In the genomic region with DNA sequence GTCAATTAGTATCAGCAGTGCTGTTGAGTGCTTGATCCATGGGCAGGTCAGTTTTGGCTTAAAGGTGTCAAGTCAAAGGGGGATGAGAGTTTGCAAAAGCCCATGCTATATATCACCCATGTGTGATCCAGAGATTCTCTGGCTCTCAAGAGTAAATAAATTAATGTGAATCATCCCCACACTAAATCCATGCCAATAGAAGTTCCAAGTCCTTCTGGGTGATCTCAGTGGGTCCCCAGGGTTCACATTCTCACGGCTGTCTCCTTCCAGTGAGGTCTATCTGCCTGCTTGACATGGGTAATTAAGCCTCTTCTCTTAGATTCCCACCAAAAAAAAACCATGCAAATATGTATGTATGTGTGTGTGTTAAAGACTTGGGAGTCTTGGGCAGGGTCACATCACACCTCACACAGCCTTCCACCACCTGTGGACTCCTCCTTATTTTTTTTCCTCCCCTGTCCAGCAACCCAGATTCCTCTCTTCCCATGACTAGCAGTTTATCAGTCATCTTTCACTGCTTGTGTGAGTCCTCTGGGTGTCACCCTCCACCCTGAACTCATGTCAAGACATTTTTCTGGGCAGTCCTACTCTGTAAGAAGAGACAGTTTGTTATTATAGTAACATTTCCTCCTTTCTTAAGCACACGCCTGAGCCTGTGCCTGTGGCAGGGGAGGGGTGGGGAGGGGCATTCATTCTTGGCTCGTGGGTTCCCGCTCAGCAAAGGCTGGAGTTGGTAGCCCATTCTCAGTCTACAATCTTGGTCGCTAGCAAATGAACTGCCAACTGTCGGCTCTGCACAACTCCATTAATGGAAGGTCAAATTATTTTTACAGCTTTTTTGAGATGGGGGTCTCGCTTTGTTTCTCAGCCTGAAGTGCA, we compare ENCODE assay signal across 18 cellular contexts. TPM values are rescaled to one million over a fixed set of nuclear protein-coding genes. Genes with fewer than 3 reads are reported as not detected.
DNase-seq lines count a peak whose midpoint lies in the region; TF ChIP-seq lines count a peak whose summit lies in the region.
"Had no signal": no experiment of that assay in that cellular context is flagged by ENCODE, and none has a peak within 500 bp of the region (broad histone marks: within the 10 kb centered on the region; RNA-seq: fewer than 3 reads in every experiment).

No MANE protein-coding gene starts in this region.

- H3K27ac ChIP-seq in OCI-LY7 (ENCODE audit: low read depth, low read length, poor library complexity, severe bottlenecking) (no peak overlapping the region), esophagus squamous epithelium (peak overlapping the region; percentile 79 to 99 (median 98)), skin epidermis (peak overlapping the region in 17 of 21 experiments; percentile 1 to 92 (median 42)), smooth muscle cell (ENCODE audit: low read depth) (no peak overlapping the region)
- H3K27ac ChIP-seq in effector memory CD4-positive, alpha-beta T cell (ENCODE audit: insufficient read depth, low read length, poor library complexity, severe bottlenecking) = no peak overlapping the region
- H3K27ac ChIP-seq: adrenal gland had no signal

- TF ChIP-seq POLR2A in esophagus squamous epithelium (IDR thresholded peaks at IDR 0.05) = peak in 1 of 4 donors; percentile 27

- H3F3A ChIP-seq in smooth muscle cell (ENCODE audit: low read depth) = peaks cover 26% of the 10 kb centered on the region

- intact Hi-C loops in OCI-LY7 (cut with micrococcal nuclease; ENCODE audit: unreplicated experiment) = loop anchor here (5.0 kb wide), 2 partner anchors 296 to 406 kb away; no protein-coding TSS in a partner anchor
- intact Hi-C loops in esophagus squamous epithelium (cut with DNase I) = loop anchor here (5.0 to 10.0 kb wide), 2 partner anchors 131 to 404 kb away; no protein-coding TSS in a partner anchor

- 0 out of 2 replicates have a peak, but pooled peaks have one; percentile 13 for TF ChIP-seq CTCF in OCI-LY7 (conservative IDR thresholded peaks at IDR 0.05; ENCODE audit: low read length)
- peak in 1 of 6 experiments; percentile 17 for TF ChIP-seq CTCF in esophagus squamous epithelium (IDR thresholded peaks at IDR 0.05)
- no peak for TF ChIP-seq CTCF in smooth muscle cell (IDR thresholded peaks at IDR 0.05; ENCODE audit: borderline replicate concordance, insufficient read depth, poor library complexity, severe bottlenecking)

- H3K27ac Mint-ChIP-seq in T-helper 2 cell treated with Interferon-gamma antibody and Interleukin-4, amounts not matched to agents 5 μg/mL and 100 μg/mL, for 36 hours = peak overlapping the region; percentile 60

- no peaks in the 10 kb centered on the region for H3K9me3 ChIP-seq in OCI-LY7 (ENCODE audit: low read length)
- no peaks in the 10 kb centered on the region for H3K9me3 ChIP-seq in esophagus squamous epithelium
- no peaks in the 10 kb centered on the region for H3K9me3 ChIP-seq in smooth muscle cell (replicated peaks; ENCODE audit: low read depth)
- no peaks in the 10 kb centered on the region for H3K9me3 ChIP-seq in effector memory CD4-positive, alpha-beta T cell (ENCODE audit: control insufficient read depth, low read length)
- H3K9me3 ChIP-seq: adrenal gland, gastroesophageal sphincter, upper lobe of left lung had no signal

- H3K27me3 Mint-ChIP-seq in T-helper 2 cell treated with Interferon-gamma antibody and Interleukin-4, amounts not matched to agents 5 μg/mL and 100 μg/mL, for 36 hours (ENCODE audit: low read depth) = peaks cover 30% of the 10 kb centered on the region

- H4K20me1 ChIP-seq in OCI-LY7 (ENCODE audit: insufficient read depth, low read length) (no peaks in the 10 kb centered on the region), smooth muscle cell (ENCODE audit: low read depth) (no peaks in the 10 kb centered on the region)

- 28 to 62% methylated on average over 4 to 7 of the region's 7 CpGs for WGBS in esophagus squamous epithelium, 2 donors
- 79% methylated on average over 7 of the region's 7 CpGs for WGBS in smooth muscle cell (ENCODE audit: low lambda C conversion rate)

- no peak for DNase-seq in T-helper 2 cell treated with Interferon-gamma antibody and Interleukin-4, amounts not matched to agents 5 μg/mL and 100 μg/mL, for 36 hours (ENCODE audit: low spot score)
- DNase-seq in T-helper 2 cell (no peak), OCI-LY7 (ENCODE audit: low spot score) (no peak), esophagus squamous epithelium (lab: John Stamatoyannopoulos, UW) (no peak), smooth muscle cell (lab: John Stamatoyannopoulos, UW; ENCODE audit: unreplicated experiment) (no peak)
- no peak for DNase-seq in NK-92 treated with Interleukin-12 subunit alpha and Interleukin-12 subunit beta, amount 100 ng/mL, for 24 hours (lab: John Stamatoyannopoulos, UW)
- DNase-seq in effector memory CD4-positive, alpha-beta T cell = no peak
- DNase-seq: activated CD8-positive, alpha-beta memory T cell treated with anti-CD3 and anti-CD28 coated beads, Interleukin-2, amount 50 U/mL, for 4 hours; adrenal gland; DND-41; left cardiac atrium; NCI-H2029; nephron progenitor cell; small intestine; T1000; upper lobe of left lung had no signal

- H3K9ac ChIP-seq in smooth muscle cell (ENCODE audit: low read depth) = no peak overlapping the region

- H3K9me2 ChIP-seq in OCI-LY7 (ENCODE audit: insufficient read depth, low read length) = no peaks in the 10 kb centered on the region

- H3K4me3 ChIP-seq in OCI-LY7 (ENCODE audit: low read depth, low read length, poor library complexity, severe bottlenecking) (no peak overlapping the region), esophagus squamous epithelium (no peak overlapping the region), skin epidermis (no peak overlapping the region), smooth muscle cell (no peak overlapping the region)
- no peak overlapping the region for H3K4me3 ChIP-seq in effector memory CD4-positive, alpha-beta T cell (ENCODE audit: insufficient read depth, low read depth, low read length, poor library complexity, severe bottlenecking)
- H3K4me3 ChIP-seq: adrenal gland, gastroesophageal sphincter, upper lobe of left lung had no signal

- H3K79me2 ChIP-seq in OCI-LY7 (ENCODE audit: insufficient read depth, low read depth, low read length) = no peaks in the 10 kb centered on the region
- H3K79me2 ChIP-seq in smooth muscle cell (ENCODE audit: low read depth) = no peaks in the 10 kb centered on the region

- H3K4me1 ChIP-seq in OCI-LY7 (ENCODE audit: insufficient read depth, low read length, poor library complexity, severe bottlenecking) (peaks cover 17% of the 10 kb centered on the region), esophagus squamous epithelium (peaks cover 32 to 67% (median 44%) of the 10 kb centered on the region in 3 donors), smooth muscle cell (ENCODE audit: low read depth) (peaks cover 14% of the 10 kb centered on the region)
- peaks cover 21% of the 10 kb centered on the region for H3K4me1 ChIP-seq in effector memory CD4-positive, alpha-beta T cell (ENCODE audit: control insufficient read depth, insufficient read depth, low read length, poor library complexity, severe bottlenecking)

- H3K4me2 ChIP-seq in OCI-LY7 (ENCODE audit: low read length) (no peak overlapping the region), smooth muscle cell (no peak overlapping the region)

- H3K4me3 Mint-ChIP-seq in T-helper 2 cell treated with Interferon-gamma antibody and Interleukin-4, amounts not matched to agents 5 μg/mL and 100 μg/mL, for 36 hours = no peak overlapping the region
- H3K4me3 Mint-ChIP-seq: nephron progenitor cell had no signal

- no TSS peak for BruUV-seq in OCI-LY7 (replicated peaks; lab: Mats Ljungman, UMichigan)

- H2AFZ ChIP-seq in OCI-LY7 (ENCODE audit: low read length) (no peak overlapping the region), smooth muscle cell (ENCODE audit: low read depth) (no peak overlapping the region)

- H3K36me3 ChIP-seq in OCI-LY7 (ENCODE audit: insufficient read depth, low read length) = no peaks in the 10 kb centered on the region
- H3K36me3 ChIP-seq in esophagus squamous epithelium = no peaks in the 10 kb centered on the region
- no peaks in the 10 kb centered on the region for H3K36me3 ChIP-seq in smooth muscle cell (ENCODE audit: low read depth)
- no peaks in the 10 kb centered on the region for H3K36me3 ChIP-seq in effector memory CD4-positive, alpha-beta T cell (ENCODE audit: control insufficient read depth, insufficient read depth, low read length)
- H3K36me3 ChIP-seq: adrenal gland, gastroesophageal sphincter, upper lobe of left lung had no signal

- peaks cover 35% of the 10 kb centered on the region for H3K4me1 Mint-ChIP-seq in T-helper 2 cell treated with Interferon-gamma antibody and Interleukin-4, amounts not matched to agents 5 μg/mL and 100 μg/mL, for 36 hours (ENCODE audit: low read depth)

- H3K36me3 Mint-ChIP-seq in T-helper 2 cell treated with Interferon-gamma antibody and Interleukin-4, amounts not matched to agents 5 μg/mL and 100 μg/mL, for 36 hours (ENCODE audit: low read depth) = no peaks in the 10 kb centered on the region

- CTCF ChIA-PET in OCI-LY7 (lab: Charles Lee; ENCODE audit: unreplicated experiment) = interaction anchor here (0.8 kb wide), 1 partner anchor 136 kb away, joined by 3 read pairs; no protein-coding TSS in a partner anchor

- H3K9me3 Mint-ChIP-seq in T-helper 2 cell treated with Interferon-gamma antibody and Interleukin-4, amounts not matched to agents 5 μg/mL and 100 μg/mL, for 36 hours = no peaks in the 10 kb centered on the region
- H3K9me3 Mint-ChIP-seq: nephron progenitor cell had no signal

- H3K27me3 ChIP-seq in esophagus squamous epithelium = peaks cover 0 to 21% (median 0%) of the 10 kb centered on the region in 4 donors
- peaks cover 20% of the 10 kb centered on the region for H3K27me3 ChIP-seq in smooth muscle cell (ENCODE audit: low read depth)
- no peaks in the 10 kb centered on the region for H3K27me3 ChIP-seq in effector memory CD4-positive, alpha-beta T cell (replicated peaks; ENCODE audit: control insufficient read depth, insufficient read depth, low read length, poor library complexity, severe bottlenecking)
- H3K27me3 ChIP-seq: upper lobe of left lung had no signal

- POLR2A ChIA-PET in OCI-LY7 (lab: Charles Lee) = interaction anchor here (6.2 kb wide), 1 partner anchor 15 kb away, joined by 38 read pairs; a partner anchor contains a TSS

RNA-seq across cellular contexts. Expression of a gene that starts 14.3 kb away (rescaled TPM):
- not detected in 2 replicates for total RNA-seq in OCI-LY7 (2014; rRNA removed; shearing (Covaris generic))
- 24.3 and 27.1 TPM in 2 replicates for total RNA-seq in OCI-LY7 (2022)
- total RNA-seq in esophagus squamous epithelium = 1,000 to 10,000 TPM in 3 of 4 donors, 100 to 1,000 TPM in 1; 900 to 2,319 (median 1,590) TPM
- 990 and 1,481 TPM in 2 replicates for total RNA-seq in smooth muscle cell
- 2,824 and 4,054 TPM in 2 replicates for polyA plus RNA-seq in smooth muscle cell

RNA-seq across cellular contexts. Expression of a gene that starts 37.7 kb away (rescaled TPM):
- total RNA-seq in OCI-LY7 (2014; rRNA removed; shearing (Covaris generic)) = not detected in 2 replicates
- total RNA-seq in OCI-LY7 (2022) (not detected in 2 replicates), esophagus squamous epithelium (not detected), smooth muscle cell (not detected in 2 replicates)
- polyA plus RNA-seq in smooth muscle cell = not detected in 2 replicates
- total RNA-seq: adrenal gland, gastroesophageal sphincter, left cardiac atrium, upper lobe of left lung had no signal
- polyA plus RNA-seq: adrenal gland, small intestine had no signal

RNA-seq across cellular contexts. Expression of a gene that starts 57.5 kb away (rescaled TPM):
- total RNA-seq in OCI-LY7 (2014; rRNA removed; shearing (Covaris generic)) = not detected in 2 replicates
- 2.6 and 4.1 TPM in 2 replicates for total RNA-seq in OCI-LY7 (2022)
- total RNA-seq in esophagus squamous epithelium = 100 to 1,000 TPM; 301 to 611 (median 447) TPM
- total RNA-seq in smooth muscle cell = 339 and 477 TPM in 2 replicates
- polyA plus RNA-seq in smooth muscle cell = 1,351 and 2,073 TPM in 2 replicates

Comparison
In these comparisons a context has a peak if more than half of its experiments do, and no peak if none do; other contexts are left out.
1. H3K27ac ChIP-seq: peak in esophagus squamous epithelium (4 of 4) and skin epidermis (17 of 21); none in OCI-LY7 (single experiment), smooth muscle cell (single experiment) and effector memory CD4-positive, alpha-beta T cell (single experiment).
2. RNA of a gene that starts 14.3 kb away (total RNA-seq): 900 to 2,319 TPM in esophagus squamous epithelium and 990 to 1,481 TPM in smooth muscle cell; 24.3 to 27.1 TPM in OCI-LY7; every median in the first group is over 10 times any median in the second.
3. RNA of a gene that starts 57.5 kb away (total RNA-seq): 301 to 611 TPM in esophagus squamous epithelium and 339 to 477 TPM in smooth muscle cell; 2.6 to 4.1 TPM in OCI-LY7; every median in the first group is over 10 times any median in the second.